In the genomic region with DNA sequence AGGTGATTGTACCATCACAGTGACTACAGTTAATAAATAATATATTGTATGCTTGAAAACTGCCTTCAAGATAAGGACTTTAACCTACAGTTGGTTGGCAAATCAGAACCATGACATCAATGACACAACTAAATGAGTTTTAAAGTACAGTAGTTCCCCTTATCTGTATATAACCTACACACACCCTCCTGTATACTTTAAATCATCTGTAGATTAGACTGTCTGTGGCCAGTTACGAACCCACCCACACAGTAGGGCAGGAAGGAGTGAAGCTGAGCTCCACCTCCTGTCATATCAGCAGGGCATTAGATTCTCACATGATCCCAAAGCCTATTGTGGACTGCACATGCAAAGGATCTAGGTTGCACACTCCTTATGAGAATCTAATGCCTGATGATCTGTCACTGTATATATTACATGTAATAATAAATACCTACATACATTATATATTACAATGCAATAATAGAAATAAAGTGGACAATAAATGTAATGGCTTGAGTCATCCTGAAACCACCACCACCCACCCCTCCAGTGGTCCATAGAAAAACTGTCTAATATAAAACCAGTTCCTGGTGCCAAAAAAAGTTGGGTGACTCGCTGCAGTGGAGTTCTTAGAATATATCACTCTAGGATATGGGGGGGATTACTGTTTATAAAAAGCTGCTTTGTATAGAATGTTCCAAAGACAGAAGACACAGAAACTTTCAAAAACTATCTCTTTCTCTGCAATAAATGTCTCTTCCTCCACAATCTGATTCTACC, we compare ENCODE assay signal across 1 cellular context.
TF ChIP-seq lines count a peak whose summit lies in the region.

No MANE protein-coding gene starts in this region.

TF ChIP-seq in WTC11, 78 proteins besides CTCF, POLR2A, EP300 and RAD21 (continued from another document):
- TF ChIP-seq RELA (CRISPR knock-in tag; IDR thresholded peaks at IDR 0.05; ENCODE audit: borderline replicate concordance) (no peak), RORB (CRISPR knock-in tag; IDR thresholded peaks at IDR 0.05) (no peak), NR2C2 (CRISPR knock-in tag; IDR thresholded peaks at IDR 0.05) (no peak), ZBTB43 (CRISPR knock-in tag; IDR thresholded peaks at IDR 0.05) (no peak), ELF4 (CRISPR knock-in tag; IDR thresholded peaks at IDR 0.05; ENCODE audit: low read depth) (no peak), ZNF138 (CRISPR knock-in tag; conservative IDR thresholded peaks at IDR 0.05) (no peak), NR3C1 (CRISPR knock-in tag; conservative IDR thresholded peaks at IDR 0.05; ENCODE audit: low read depth) (no peak), ZNF232 (CRISPR knock-in tag; IDR thresholded peaks at IDR 0.05) (no peak)
- TF ChIP-seq, protein P1, sequence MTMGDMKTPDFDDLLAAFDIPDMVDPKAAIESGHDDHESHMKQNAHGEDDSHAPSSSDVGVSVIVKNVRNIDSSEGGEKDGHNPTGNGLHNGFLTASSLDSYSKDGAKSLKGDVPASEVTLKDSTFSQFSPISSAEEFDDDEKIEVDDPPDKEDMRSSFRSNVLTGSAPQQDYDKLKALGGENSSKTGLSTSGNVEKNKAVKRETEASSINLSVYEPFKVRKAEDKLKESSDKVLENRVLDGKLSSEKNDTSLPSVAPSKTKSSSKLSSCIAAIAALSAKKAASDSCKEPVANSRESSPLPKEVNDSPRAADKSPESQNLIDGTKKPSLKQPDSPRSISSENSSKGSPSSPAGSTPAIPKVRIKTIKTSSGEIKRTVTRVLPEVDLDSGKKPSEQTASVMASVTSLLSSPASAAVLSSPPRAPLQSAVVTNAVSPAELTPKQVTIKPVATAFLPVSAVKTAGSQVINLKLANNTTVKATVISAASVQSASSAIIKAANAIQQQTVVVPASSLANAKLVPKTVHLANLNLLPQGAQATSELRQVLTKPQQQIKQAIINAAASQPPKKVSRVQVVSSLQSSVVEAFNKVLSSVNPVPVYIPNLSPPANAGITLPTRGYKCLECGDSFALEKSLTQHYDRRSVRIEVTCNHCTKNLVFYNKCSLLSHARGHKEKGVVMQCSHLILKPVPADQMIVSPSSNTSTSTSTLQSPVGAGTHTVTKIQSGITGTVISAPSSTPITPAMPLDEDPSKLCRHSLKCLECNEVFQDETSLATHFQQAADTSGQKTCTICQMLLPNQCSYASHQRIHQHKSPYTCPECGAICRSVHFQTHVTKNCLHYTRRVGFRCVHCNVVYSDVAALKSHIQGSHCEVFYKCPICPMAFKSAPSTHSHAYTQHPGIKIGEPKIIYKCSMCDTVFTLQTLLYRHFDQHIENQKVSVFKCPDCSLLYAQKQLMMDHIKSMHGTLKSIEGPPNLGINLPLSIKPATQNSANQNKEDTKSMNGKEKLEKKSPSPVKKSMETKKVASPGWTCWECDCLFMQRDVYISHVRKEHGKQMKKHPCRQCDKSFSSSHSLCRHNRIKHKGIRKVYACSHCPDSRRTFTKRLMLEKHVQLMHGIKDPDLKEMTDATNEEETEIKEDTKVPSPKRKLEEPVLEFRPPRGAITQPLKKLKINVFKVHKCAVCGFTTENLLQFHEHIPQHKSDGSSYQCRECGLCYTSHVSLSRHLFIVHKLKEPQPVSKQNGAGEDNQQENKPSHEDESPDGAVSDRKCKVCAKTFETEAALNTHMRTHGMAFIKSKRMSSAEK (CRISPR knock-in tag; IDR thresholded peaks at IDR 0.05; ENCODE audit: borderline replicate concordance) = no peak
